ENCODE assay signal across 21 cellular contexts in genomic region chr14:24913026-24913425, GRCh38.
"Had no signal": no experiment of that assay in that cellular context is flagged by ENCODE, and none has a peak within 500 bp of the region (broad histone marks: within the 10 kb centered on the region; RNA-seq: fewer than 3 reads in every experiment).

No MANE protein-coding gene starts in this region.

- H3K4me1 Mint-ChIP-seq: natural killer cell; stimulated activated naive B cell treated with anti-CD40 and anti-IgM and Interleukin-4, amounts not matched to agents 10 μg/mL and 1 μg/mL and 100 μg/mL, for 72 hours had no signal

- H3K4me3 Mint-ChIP-seq: memory B cell; natural killer cell; neural crest cell; stimulated activated naive B cell treated with anti-CD40 and anti-IgM and Interleukin-4, amounts not matched to agents 10 μg/mL and 1 μg/mL and 100 μg/mL, for 72 hours; stimulated activated naive CD8-positive, alpha-beta T cell treated with anti-CD3 and anti-CD28 coated beads, Interleukin-15, Interleukin-2, amounts not matched to agents 100 ng/mL and 50 ng/mL, for 24 hours had no signal

- H3K27me3 Mint-ChIP-seq: progenitor cell of endocrine pancreas had no signal

- H3K36me3 Mint-ChIP-seq: memory B cell; natural killer cell; stimulated activated naive B cell treated with anti-CD40 and anti-IgM and Interleukin-4, amounts not matched to agents 10 μg/mL and 1 μg/mL and 100 μg/mL, for 72 hours had no signal

- H3K36me3 ChIP-seq: gastrocnemius medialis, neutrophil, pancreas, right atrium auricular region, spleen, thoracic aorta, transverse colon, upper lobe of right lung, uterus had no signal

- H3K4me3 ChIP-seq: gastrocnemius medialis, lung, pancreas, right atrium auricular region, spleen, thoracic aorta, transverse colon, upper lobe of right lung, uterus had no signal

- H3K27ac ChIP-seq: epithelial cell of prostate, gastrocnemius medialis, neutrophil, pancreas, right atrium auricular region, spleen, thoracic aorta, transverse colon, upper lobe of right lung, uterus had no signal

- H3K9me3 Mint-ChIP-seq: memory B cell; natural killer cell; neural crest cell; stimulated activated naive B cell treated with anti-CD40 and anti-IgM and Interleukin-4, amounts not matched to agents 10 μg/mL and 1 μg/mL and 100 μg/mL, for 72 hours; stimulated activated naive CD8-positive, alpha-beta T cell treated with anti-CD3 and anti-CD28 coated beads, Interleukin-15, Interleukin-2, amounts not matched to agents 100 ng/mL and 50 ng/mL, for 24 hours had no signal

- H3K9me3 ChIP-seq: gastrocnemius medialis, neutrophil, pancreas, right atrium auricular region, spleen, thoracic aorta, transverse colon, upper lobe of right lung, uterus had no signal

- H3K27me3 ChIP-seq: gastrocnemius medialis, neutrophil, pancreas, right atrium auricular region, spleen, transverse colon, upper lobe of right lung, uterus had no signal

- DNase-seq: cortex of kidney; effector CD4-positive, alpha-beta T cell; gastrocnemius medialis; natural killer cell; pancreas; spleen; stimulated activated CD4-positive, alpha-beta T cell treated with anti-CD3 and anti-CD28 coated beads, Interleukin-15, amount 100 ng/mL, for 24 hours; stimulated activated CD4-positive, alpha-beta T cell treated with anti-CD3 and anti-CD28 coated beads, Interleukin-2, amount 100 ng/mL, for 48 hours; stimulated activated naive B cell treated with anti-CD40 and anti-IgM and Interleukin-4, amounts not matched to agents 10 μg/mL and 1 μg/mL and 100 μg/mL, for 72 hours; transverse colon; upper lobe of right lung; uterus had no signal

- H3K4me1 ChIP-seq: gastrocnemius medialis, uterus had no signal

- H3K27ac Mint-ChIP-seq: memory B cell; natural killer cell; progenitor cell of endocrine pancreas; stimulated activated naive B cell treated with anti-CD40 and anti-IgM and Interleukin-4, amounts not matched to agents 10 μg/mL and 1 μg/mL and 100 μg/mL, for 72 hours; stimulated activated naive CD8-positive, alpha-beta T cell treated with anti-CD3 and anti-CD28 coated beads, Interleukin-15, Interleukin-2, amounts not matched to agents 100 ng/mL and 50 ng/mL, for 24 hours had no signal
